ENCODE assay signal across 10 cellular contexts in the genomic region with DNA sequence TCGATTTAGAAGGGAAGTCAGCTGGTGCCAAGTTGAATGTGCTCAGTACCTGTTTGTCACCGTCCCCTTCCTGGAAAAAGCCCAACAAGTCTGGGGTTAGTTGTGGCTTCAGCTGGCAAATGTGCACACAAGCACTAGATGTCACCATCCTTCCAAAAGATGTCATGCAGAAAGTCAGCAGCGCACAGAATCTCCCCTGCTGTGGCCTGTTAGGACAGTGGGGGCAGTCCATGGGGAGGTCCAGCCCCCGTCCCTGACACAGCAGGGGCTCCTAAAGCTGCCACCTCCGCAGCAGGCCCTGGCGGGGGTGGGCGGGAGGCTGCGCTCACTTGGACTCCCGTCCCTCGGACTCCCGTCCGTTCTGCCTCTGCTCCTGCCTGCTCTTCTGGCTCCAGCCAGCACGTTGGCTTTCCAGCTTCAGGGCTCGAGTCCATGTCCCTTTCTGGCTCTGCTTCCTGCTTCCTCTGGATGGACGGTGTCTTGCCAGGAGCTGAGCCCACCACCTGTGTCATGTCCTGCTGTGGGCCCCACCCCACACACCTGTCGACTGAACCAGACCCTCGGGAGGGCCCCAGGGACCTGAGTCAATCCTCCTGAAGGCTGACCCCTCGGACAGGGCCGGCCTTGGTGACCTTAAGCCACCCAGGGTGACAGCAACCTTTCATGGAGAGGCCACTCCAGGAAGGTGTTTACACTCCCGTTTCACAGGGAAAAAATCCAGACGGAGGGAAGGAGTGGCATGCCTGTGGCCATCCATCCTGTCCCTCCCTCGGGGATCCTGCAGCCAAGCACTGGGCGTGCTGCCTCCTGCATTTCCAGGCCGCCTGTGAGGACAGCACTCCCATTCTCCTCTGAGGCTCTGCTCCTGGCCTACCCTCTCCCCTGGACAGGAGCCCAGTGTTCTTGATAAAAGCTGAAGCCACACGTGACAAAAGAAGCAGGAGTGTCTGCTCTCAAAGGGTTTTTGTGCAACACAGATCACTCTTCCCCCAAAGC. TPM values are rescaled to one million over a fixed set of nuclear protein-coding genes. Genes with fewer than 3 reads are reported as not detected.
DNase-seq lines count a peak whose midpoint lies in the region; ATAC-seq and TF ChIP-seq lines count a peak whose summit lies in the region.
"Had no signal": no experiment of that assay in that cellular context is flagged by ENCODE, and none has a peak within 500 bp of the region (broad histone marks: within the 10 kb centered on the region; RNA-seq: fewer than 3 reads in every experiment).

No MANE protein-coding gene starts in this region.

- ATAC-seq in lung (ENCODE audit: insufficient read depth, low FRiP score) (peak; percentile 38), HG02610 (IDR thresholded peaks at IDR 0.05; ENCODE audit: unreplicated experiment) (no peak)

- H3K27me3 ChIP-seq in WERI-Rb-1 (ENCODE audit: insufficient read depth, low read depth, severe bottlenecking) (peaks cover 8% of the 10 kb centered on the region), lung (ENCODE audit: control insufficient read depth, insufficient read depth) (no peaks in the 10 kb centered on the region)

- H3K9me3 ChIP-seq in WERI-Rb-1 (ENCODE audit: severe bottlenecking): no peaks in the 10 kb centered on the region
- H3K9me3 ChIP-seq in lung (ENCODE audit: control insufficient read depth in 2 of 2, insufficient read depth in 1 of 2, low read length in 1 of 2): no peaks in the 10 kb centered on the region

- H3K27ac ChIP-seq in WERI-Rb-1: no peak overlapping the region
- peak overlapping the region; percentile 40 to 70 for H3K27ac ChIP-seq in lung (ENCODE audit: low read depth in 1 of 2, low read length in 1 of 2)

- TF ChIP-seq CTCF in LNCaP clone FGC (IDR thresholded peaks at IDR 0.05; ENCODE audit: control insufficient read depth, extremely low read depth, insufficient read depth) (peak; percentile 77), WERI-Rb-1 (IDR thresholded peaks at IDR 0.05; ENCODE audit: low read depth, low read length) (peak; percentile 75), lung (IDR thresholded peaks at IDR 0.05; ENCODE audit: control extremely low read depth, extremely low read depth) (peak; percentile 54)

- 33 to 58% methylated on average over 25 of the region's 25 CpGs for WGBS in lung, 2 donors

- DNase-seq in Daoy (ENCODE audit: low read depth): peak; percentile 54
- peak; percentile 86 for DNase-seq in LNCaP clone FGC (ENCODE audit: low read depth)
- peak; percentile 73 for DNase-seq in WERI-Rb-1
- DNase-seq in dermis blood vessel endothelial cell: peak; percentile 86
- DNase-seq in lung (ENCODE audit: low spot score): peak; percentile 74
- DNase-seq in stimulated activated CD8-positive, alpha-beta memory T cell treated with anti-CD3 and anti-CD28 coated beads, Interleukin-7, amount 100 ng/mL, for 48 hours (ENCODE audit: extremely low read depth in 1 of 2, low read depth in 1 of 2): peak; percentile 16 to 70
- DNase-seq in NCI-H146 treated with DMSO at 0.1 percent for 48 hours (lab: John Stamatoyannopoulos, UW; ENCODE audit: unreplicated experiment): no peak

- peaks cover 0 to 5% of the 10 kb centered on the region in 2 donors for H3K4me1 ChIP-seq in lung (ENCODE audit: control insufficient read depth in 2 of 2, insufficient read depth in 2 of 2, low read length in 2 of 2)

- H3K36me3 ChIP-seq in WERI-Rb-1: no peaks in the 10 kb centered on the region
- peaks cover 0 to 5% of the 10 kb centered on the region in 2 donors for H3K36me3 ChIP-seq in lung (ENCODE audit: control insufficient read depth in 2 of 2, insufficient read depth in 2 of 2, low read length in 2 of 2)

- H3K4me3 ChIP-seq in LNCaP clone FGC (ENCODE audit: low read depth, low read length): no peak overlapping the region
- no peak overlapping the region for H3K4me3 ChIP-seq in WERI-Rb-1 (ENCODE audit: low read depth, low read length)
- H3K4me3 ChIP-seq in lung: no peak overlapping the region

RNA-seq across cellular contexts. Expression of gene RAB17, which starts 8.5 kb away (rescaled TPM):
- total RNA-seq in Daoy (2014; rRNA removed; shearing (Covaris generic)): 0.40 and 2.3 TPM in 2 replicates
- total RNA-seq in dermis blood vessel endothelial cell (4.9 and 14.1 TPM in 2 replicates), lung (10 to 100 TPM; 44.9 to 48.0 TPM)
- polyA plus RNA-seq in lung: 10 to 100 TPM; 19.3 to 73.3 TPM
- total RNA-seq: T-helper 1 cell treated with Interleukin-12 subunit alpha and Interleukin-12 subunit beta and Interleukin-4 antibody, amounts not matched to agents 30 ng/mL and 1 ng/mL, for 36 hours had no signal

RNA-seq across cellular contexts. Expression of gene PRLH, which starts 15.7 kb away (rescaled TPM):
- total RNA-seq in Daoy (2014; rRNA removed; shearing (Covaris generic)): not detected in 2 replicates
- not detected in 2 replicates for total RNA-seq in dermis blood vessel endothelial cell
- not detected for total RNA-seq in lung
- not detected for polyA plus RNA-seq in lung
- total RNA-seq: T-helper 1 cell treated with Interleukin-12 subunit alpha and Interleukin-12 subunit beta and Interleukin-4 antibody, amounts not matched to agents 30 ng/mL and 1 ng/mL, for 36 hours; urinary bladder had no signal
- polyA plus RNA-seq: urinary bladder had no signal

RNA-seq across cellular contexts. Expression of gene LRRFIP1, which starts 45.3 kb away (rescaled TPM):
- 35.1 and 41.3 TPM in 2 replicates for total RNA-seq in Daoy (2014; rRNA removed; shearing (Covaris generic))
- total RNA-seq in dermis blood vessel endothelial cell (198 and 305 TPM in 2 replicates), lung (100 to 1,000 TPM; 107 to 194 TPM)
- 10 to 100 TPM; 79.7 to 81.1 TPM for polyA plus RNA-seq in lung
